ENCODE assay signal across 11 cellular contexts in the genomic region with DNA sequence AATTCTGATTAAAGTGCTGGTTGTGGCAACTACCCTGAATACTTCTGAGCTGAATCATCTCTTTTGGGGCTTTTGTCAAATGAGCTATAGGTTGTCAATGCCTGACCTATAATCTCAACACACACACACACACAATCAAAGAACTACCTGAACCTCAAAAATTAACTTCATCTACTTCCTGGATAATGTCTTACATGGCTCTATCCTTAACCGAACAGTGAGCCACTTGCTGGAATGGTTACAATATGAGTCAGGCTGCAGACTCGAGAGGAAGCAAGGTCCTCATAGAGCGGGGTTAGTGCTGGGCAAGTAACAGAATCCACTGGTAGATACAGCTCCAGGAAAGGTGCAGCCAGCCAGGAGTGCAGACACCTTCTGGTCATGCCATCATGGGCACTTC.
A peak's percentile ranks its signal among the peaks of the same experiment; 100 is the strongest.
DNase-seq lines count a peak whose midpoint lies in the region; TF ChIP-seq lines count a peak whose summit lies in the region.
"Had no signal": no experiment of that assay in that cellular context is flagged by ENCODE, and none has a peak within 500 bp of the region (broad histone marks: within the 10 kb centered on the region; RNA-seq: fewer than 3 reads in every experiment).

No MANE protein-coding gene starts in this region.

- H3K27me3 Mint-ChIP-seq in nephron progenitor cell (ENCODE audit: low read depth, poor library complexity): no peaks in the 10 kb centered on the region
- H3K27me3 Mint-ChIP-seq: activated T-helper 17 cell treated with anti-CD3 and anti-CD28 coated beads, Interleukin-2, amount 50 U/mL, for 72 hours had no signal

- H3K36me3 Mint-ChIP-seq in nephron progenitor cell (ENCODE audit: low read depth): peaks cover 4% of the 10 kb centered on the region
- H3K36me3 Mint-ChIP-seq: immature natural killer cell had no signal

- H3K36me3 ChIP-seq in ES-I3 (ENCODE audit: insufficient read depth, low read length) (no peaks in the 10 kb centered on the region), SJCRH30 (no peaks in the 10 kb centered on the region), rectal smooth muscle tissue (ENCODE audit: control insufficient read depth, insufficient read depth, low read length) (no peaks in the 10 kb centered on the region)

- TF ChIP-seq CTCF in fibroblast of pulmonary artery (IDR thresholded peaks at IDR 0.05; ENCODE audit: low read length, missing control alignments) (no peak), nephron progenitor cell (IDR thresholded peaks at IDR 0.05) (no peak)

- no peak overlapping the region for H3K27ac Mint-ChIP-seq in nephron progenitor cell
- H3K27ac Mint-ChIP-seq: activated T-helper 17 cell treated with anti-CD3 and anti-CD28 coated beads, Interleukin-2, amount 50 U/mL, for 72 hours; immature natural killer cell had no signal

- DNase-seq in SJCRH30 (peak; percentile 5 to 13), fibroblast of pulmonary artery (ENCODE audit: low read depth) (peak; percentile 78), nephron progenitor cell (no peak), CD1c-positive myeloid dendritic cell (ENCODE audit: extremely low spot score) (no peak), NCI-H2171 (lab: John Stamatoyannopoulos, UW) (no peak)
- no peak for DNase-seq in activated CD4-positive, alpha-beta T cell treated with anti-CD3 and anti-CD28 coated beads for 48 hours
- DNase-seq: immature natural killer cell, NCI-H82 had no signal

- H3K4me3 ChIP-seq in SJCRH30 (no peak overlapping the region), fibroblast of pulmonary artery (replicated peaks; ENCODE audit: low read depth, low read length) (no peak overlapping the region), rectal smooth muscle tissue (ENCODE audit: low read length) (no peak overlapping the region)

- H3K4me3 Mint-ChIP-seq in nephron progenitor cell: no peak overlapping the region
- H3K4me3 Mint-ChIP-seq: activated T-helper 17 cell treated with anti-CD3 and anti-CD28 coated beads, Interleukin-2, amount 50 U/mL, for 72 hours; immature natural killer cell had no signal

- H3K9me3 ChIP-seq in ES-I3 (ENCODE audit: control insufficient read depth, insufficient read depth, low read length) (0 out of 2 replicates have a peak, but pooled peaks cover under 1% of the 10 kb centered on the region), SJCRH30 (replicated peaks) (peaks cover 4% of the 10 kb centered on the region)

- peaks cover 57% of the 10 kb centered on the region for H3K4me1 ChIP-seq in ES-I3 (ENCODE audit: insufficient read depth, low read length)
- peaks cover 29% of the 10 kb centered on the region for H3K4me1 ChIP-seq in SJCRH30
- peaks cover 26% of the 10 kb centered on the region for H3K4me1 ChIP-seq in rectal smooth muscle tissue (ENCODE audit: control insufficient read depth, insufficient read depth, low read length)

- peaks cover 21% of the 10 kb centered on the region for H3K4me1 Mint-ChIP-seq in nephron progenitor cell
- H3K4me1 Mint-ChIP-seq: activated T-helper 17 cell treated with anti-CD3 and anti-CD28 coated beads, Interleukin-2, amount 50 U/mL, for 72 hours; immature natural killer cell had no signal

- H3K9ac ChIP-seq in ES-I3 (ENCODE audit: low read depth, low read length): peak overlapping the region; percentile 8; the same call in 1 of the 2 replicates
- H3K9ac ChIP-seq in rectal smooth muscle tissue (ENCODE audit: low read length): no peak overlapping the region

- no peak overlapping the region for H3K27ac ChIP-seq in SJCRH30
- H3K27ac ChIP-seq in rectal smooth muscle tissue (ENCODE audit: low read depth, low read length): peak overlapping the region; percentile 46

- peaks cover 5% of the 10 kb centered on the region for H3K9me3 Mint-ChIP-seq in nephron progenitor cell
- H3K9me3 Mint-ChIP-seq: activated T-helper 17 cell treated with anti-CD3 and anti-CD28 coated beads, Interleukin-2, amount 50 U/mL, for 72 hours; immature natural killer cell had no signal

- no peaks in the 10 kb centered on the region for H3K27me3 ChIP-seq in SJCRH30
- H3K27me3 ChIP-seq in rectal smooth muscle tissue (ENCODE audit: control insufficient read depth, insufficient read depth, low read length): no peaks in the 10 kb centered on the region

Comparison
In these comparisons a context has a peak if more than half of its experiments do, and no peak if none do; other contexts are left out.
1. DNase-seq: peak in SJCRH30 (2 of 2) and fibroblast of pulmonary artery (single experiment); none in nephron progenitor cell (single experiment), CD1c-positive myeloid dendritic cell (single experiment), activated CD4-positive, alpha-beta T cell treated with anti-CD3 and anti-CD28 coated beads for 48 hours (single experiment) and NCI-H2171 (single experiment).